Comparison of ENCODE assay signal across 8 cellular contexts in the genomic region with DNA sequence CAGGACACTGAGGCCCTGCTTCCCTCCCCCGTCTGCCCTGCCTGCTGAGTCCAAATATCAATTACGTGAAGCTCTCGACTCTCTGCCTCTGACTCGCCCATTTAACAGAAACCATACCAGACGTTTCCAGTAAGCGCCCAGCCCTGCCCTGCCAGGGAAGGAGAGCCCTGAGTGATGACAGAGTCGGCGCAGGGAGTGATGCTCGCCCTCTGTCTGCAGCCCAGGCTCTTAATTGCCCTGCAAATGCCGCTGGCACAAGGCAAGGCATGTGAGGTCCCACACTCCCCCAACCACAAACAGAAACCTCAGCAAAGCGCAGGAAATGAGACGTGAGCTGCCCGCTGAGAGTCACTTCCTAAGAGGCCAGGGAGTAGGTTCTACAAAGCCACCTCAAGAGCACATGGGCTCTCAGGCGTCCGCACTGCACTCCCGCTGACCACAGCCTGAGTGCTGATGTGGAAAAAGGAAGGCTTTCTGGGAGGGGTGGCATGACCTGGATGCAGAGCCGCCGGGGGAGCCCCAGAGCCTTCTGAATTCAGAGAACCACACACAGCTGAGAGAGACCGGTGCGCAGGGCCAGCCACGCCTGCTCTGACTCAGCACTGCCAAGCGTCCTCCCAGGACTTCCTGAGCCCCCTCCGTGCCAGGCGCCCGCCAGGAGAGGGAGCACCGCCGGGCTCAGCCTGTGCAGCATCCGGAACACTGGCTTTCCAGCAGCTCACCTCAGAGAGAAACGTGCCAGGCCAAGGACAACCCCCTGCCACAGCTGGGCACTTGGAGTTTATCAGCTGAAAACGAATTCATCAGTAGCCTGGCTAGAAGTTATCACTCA. TPM values are rescaled to one million over a fixed set of nuclear protein-coding genes. Genes with fewer than 3 reads are reported as not detected.
DNase-seq lines count a peak whose midpoint lies in the region; ATAC-seq and TF ChIP-seq lines count a peak whose summit lies in the region.

No MANE protein-coding gene starts in this region.

- no peaks in the 10 kb centered on the region for H3K9me3 ChIP-seq in cardiac muscle cell (ENCODE audit: low read depth)
- H3K9me3 ChIP-seq in tibial nerve = no peaks in the 10 kb centered on the region

- H3K4me2 ChIP-seq in KMS-11 = peak overlapping the region; percentile 80

- no peaks in the 10 kb centered on the region for H3K79me2 ChIP-seq in KMS-11 (ENCODE audit: insufficient read depth, low read depth)

- H2AFZ ChIP-seq in KMS-11 (ENCODE audit: low read depth) = peak overlapping the region; percentile 41

- H3K4me3 ChIP-seq in KMS-11 (IDR thresholded peaks at IDR 0.05; ENCODE audit: insufficient read depth, low read depth, low read length) = no peak overlapping the region
- no peak overlapping the region for H3K4me3 ChIP-seq in cardiac muscle cell
- peak overlapping the region in 3 of 4 donors; percentile 12 to 29 (median 29) for H3K4me3 ChIP-seq in tibial nerve

- peak in 1 of 2 donors; percentile 40 for TF ChIP-seq EP300 in tibial nerve (IDR thresholded peaks at IDR 0.05)

- ATAC-seq in GM21717 (IDR thresholded peaks at IDR 0.05; ENCODE audit: unreplicated experiment) = peak; percentile 48
- peak; percentile 85 for ATAC-seq in activated naive CD8-positive, alpha-beta T cell treated with anti-CD3 and anti-CD28 coated beads, Interleukin-2, amount 10 ng/mL, durations not matched to agents 7 days and 5 days (ENCODE audit: low read depth)

- no peaks in the 10 kb centered on the region for H3K36me3 Mint-ChIP-seq in activated naive CD8-positive, alpha-beta T cell treated with anti-CD3 and anti-CD28 coated beads, Interleukin-2, amount 10 ng/mL, durations not matched to agents 7 days and 5 days

- H3K27ac ChIP-seq in KMS-11 = peak overlapping the region; percentile 98
- H3K27ac ChIP-seq in cardiac muscle cell = no peak overlapping the region
- H3K27ac ChIP-seq in tibial nerve = peak overlapping the region in 3 of 4 donors; percentile 29 to 73 (median 66)

- WGBS in tibial nerve, 2 donors = 14% methylated on average over 15 to 19 of the region's 30 CpGs

- peak overlapping the region; percentile 87 for H3K9ac ChIP-seq in KMS-11

- TF ChIP-seq POLR2A in tibial nerve (IDR thresholded peaks at IDR 0.05) = no peak

- TF ChIP-seq CTCF in KMS-11 (conservative IDR thresholded peaks at IDR 0.05; ENCODE audit: low read depth, low read length) (no peak; the same call in 1 of the 2 replicates), cardiac muscle cell (IDR thresholded peaks at IDR 0.05; ENCODE audit: low read depth, low read length) (peak; percentile 54), tibial nerve (IDR thresholded peaks at IDR 0.05) (peak; percentile 20 to 39 (median 26))

- no peaks in the 10 kb centered on the region for H3K9me3 Mint-ChIP-seq in activated naive CD8-positive, alpha-beta T cell treated with anti-CD3 and anti-CD28 coated beads, Interleukin-2, amount 10 ng/mL, durations not matched to agents 7 days and 5 days

- no peaks in the 10 kb centered on the region for H3K36me3 ChIP-seq in KMS-11 (ENCODE audit: insufficient read depth)
- no peaks in the 10 kb centered on the region for H3K36me3 ChIP-seq in cardiac muscle cell
- no peaks in the 10 kb centered on the region for H3K36me3 ChIP-seq in tibial nerve

- peaks cover 42% of the 10 kb centered on the region for H3K27me3 Mint-ChIP-seq in activated naive CD8-positive, alpha-beta T cell treated with anti-CD3 and anti-CD28 coated beads, Interleukin-2, amount 10 ng/mL, durations not matched to agents 7 days and 5 days

- H3K4me1 Mint-ChIP-seq in activated naive CD8-positive, alpha-beta T cell treated with anti-CD3 and anti-CD28 coated beads, Interleukin-2, amount 10 ng/mL, durations not matched to agents 7 days and 5 days = peaks cover 34% of the 10 kb centered on the region

- DNase-seq in Daoy (ENCODE audit: low read depth) (peak; percentile 98), SKM-1 treated with dmso at 0.1 percent for 144 hours (lab: John Stamatoyannopoulos, UW; ENCODE audit: unreplicated experiment) (peak; percentile 89), cardiac muscle cell (ENCODE audit: low read depth in 1 of 2, low spot score in 1 of 2) (peak; percentile 68 to 87), pons (ENCODE audit: low spot score) (peak; percentile 75), tibial nerve (ENCODE audit: low spot score in 2 of 2) (peak in 1 of 2 donors; percentile 41)
- DNase-seq in activated naive CD8-positive, alpha-beta T cell treated with anti-CD3 and anti-CD28 coated beads, Interleukin-2, amount 10 ng/mL, durations not matched to agents 7 days and 5 days = peak; percentile 86

- H3K27ac Mint-ChIP-seq in activated naive CD8-positive, alpha-beta T cell treated with anti-CD3 and anti-CD28 coated beads, Interleukin-2, amount 10 ng/mL, durations not matched to agents 7 days and 5 days = peak overlapping the region; percentile 90

- H4K20me1 ChIP-seq in KMS-11 (ENCODE audit: insufficient read depth) = no peaks in the 10 kb centered on the region

- H3K4me1 ChIP-seq in KMS-11 (ENCODE audit: low read depth, poor library complexity, severe bottlenecking) (peaks cover 30% of the 10 kb centered on the region), cardiac muscle cell (ENCODE audit: low read depth) (peaks cover 9% of the 10 kb centered on the region), tibial nerve (peaks cover 0 to 76% (median 32%) of the 10 kb centered on the region in 4 donors)

- POLR2A ChIA-PET in activated naive CD8-positive, alpha-beta T cell treated with anti-CD3 and anti-CD28 coated beads, Interleukin-2, amount 10 ng/mL, durations not matched to agents 7 days and 5 days (lab: Charles Lee) = interaction anchor here (0.8 to 3.0 kb wide), 11 partner anchors 8 to 549 kb away, joined by 3 to 23 read pairs (median 6); a partner anchor contains a TSS

- H3K4me3 Mint-ChIP-seq in activated naive CD8-positive, alpha-beta T cell treated with anti-CD3 and anti-CD28 coated beads, Interleukin-2, amount 10 ng/mL, durations not matched to agents 7 days and 5 days = peak overlapping the region; percentile 58

- H3K27me3 ChIP-seq in KMS-11 (ENCODE audit: insufficient read depth, low read depth) = peaks cover 4% of the 10 kb centered on the region; the same call in 1 of the 2 replicates
- peaks cover 71% of the 10 kb centered on the region for H3K27me3 ChIP-seq in cardiac muscle cell
- H3K27me3 ChIP-seq in tibial nerve = peaks cover 0 to 17% of the 10 kb centered on the region in 2 donors

RNA-seq across cellular contexts. Expression of a gene that starts 5.3 kb away (rescaled TPM):
- total RNA-seq in Daoy (2014; rRNA removed; shearing (Covaris generic)) = 0.97 and 1.5 TPM in 2 replicates
- total RNA-seq in activated naive CD8-positive, alpha-beta T cell treated with anti-CD3 and anti-CD28 coated beads, Interleukin-2, amount 10 ng/mL, durations not matched to agents 7 days and 5 days = 10 to 100 TPM; 16.1 to 17.7 TPM
- 2.7 and 4.0 TPM in 2 replicates for total RNA-seq in cardiac muscle cell
- polyA plus RNA-seq in cardiac muscle cell = 1.3 and 1.9 TPM in 2 replicates
- total RNA-seq in tibial nerve = 10 to 100 TPM; 16.2 to 44.4 (median 26.5) TPM

RNA-seq across cellular contexts. Expression of a gene that starts 5.7 kb away (rescaled TPM):
- total RNA-seq in Daoy (2014; rRNA removed; shearing (Covaris generic)) = not detected in 2 replicates
- total RNA-seq in activated naive CD8-positive, alpha-beta T cell treated with anti-CD3 and anti-CD28 coated beads, Interleukin-2, amount 10 ng/mL, durations not matched to agents 7 days and 5 days = under 1 TPM in 1 of 2 experiments, not detected in 1; 0.11 TPM
- total RNA-seq in cardiac muscle cell (not detected in 2 replicates), tibial nerve (not detected)
- polyA plus RNA-seq in cardiac muscle cell = 0.10 TPM in 1 of 2 replicates, not detected in the other

RNA-seq across cellular contexts. Expression of a gene that starts 55.8 kb away (rescaled TPM):
- 89.0 and 137 TPM in 2 replicates for total RNA-seq in Daoy (2014; rRNA removed; shearing (Covaris generic))
- 100 to 1,000 TPM; 103 to 109 TPM for total RNA-seq in activated naive CD8-positive, alpha-beta T cell treated with anti-CD3 and anti-CD28 coated beads, Interleukin-2, amount 10 ng/mL, durations not matched to agents 7 days and 5 days
- total RNA-seq in cardiac muscle cell (58.7 and 58.8 TPM in 2 replicates), tibial nerve (10 to 100 TPM; 33.0 to 67.7 (median 49.3) TPM)
- polyA plus RNA-seq in cardiac muscle cell = 56.8 and 81.1 TPM in 2 replicates

Comparison
In these comparisons a context has a peak if more than half of its experiments do, and no peak if none do; other contexts are left out.
1. H3K4me3 ChIP-seq: peak in tibial nerve (3 of 4); none in KMS-11 (single experiment) and cardiac muscle cell (single experiment).